ENCODE assay signal across 19 cellular contexts in the genomic region with DNA sequence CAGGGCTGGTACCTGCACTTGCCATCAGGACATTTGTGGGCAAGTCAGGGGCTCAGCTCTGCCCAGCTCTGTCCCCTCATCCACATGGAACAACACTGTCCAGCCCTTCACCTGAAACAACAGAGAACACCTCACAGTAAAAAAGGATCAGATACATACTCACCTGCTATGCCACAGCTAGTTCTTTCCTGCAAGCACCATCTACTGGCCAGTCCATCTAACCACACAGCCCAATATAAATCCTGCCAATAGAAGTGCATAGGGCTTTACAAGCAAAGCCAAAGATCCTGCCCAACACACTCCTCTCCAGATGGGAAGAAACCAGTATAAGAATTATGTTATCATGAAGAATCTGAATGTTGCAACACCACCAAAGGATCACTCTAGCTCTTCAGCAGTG. TPM values are rescaled to one million over a fixed set of nuclear protein-coding genes. Genes with fewer than 3 reads are reported as not detected.
DNase-seq lines count a peak whose midpoint lies in the region; TF ChIP-seq lines count a peak whose summit lies in the region.
"Had no signal": no experiment of that assay in that cellular context is flagged by ENCODE, and none has a peak within 500 bp of the region (broad histone marks: within the 10 kb centered on the region; RNA-seq: fewer than 3 reads in every experiment).

No MANE protein-coding gene starts in this region.

- H3K4me3 ChIP-seq in NB4 (ENCODE audit: low read depth, low read length) (no peak overlapping the region), kidney epithelial cell (ENCODE audit: low read depth, low read length) (no peak overlapping the region)
- H3K4me3 ChIP-seq: ascending aorta, thoracic aorta had no signal

- CTCF ChIA-PET in Calu3 (lab: Charles Lee): interaction anchor here (0.6 kb wide), 1 partner anchor 31 kb away, joined by 3 read pairs; no protein-coding TSS in a partner anchor

- H3K27me3 Mint-ChIP-seq in type B pancreatic cell (no peaks in the 10 kb centered on the region), Calu3 (ENCODE audit: unreplicated experiment) (no peaks in the 10 kb centered on the region)
- H3K27me3 Mint-ChIP-seq: activated CD8-positive, alpha-beta memory T cell treated with anti-CD3 and anti-CD28 coated beads, Interleukin-2, amount 10 ng/mL, durations not matched to agents 7 days and 5 days; IgD-negative memory B cell; T-helper 17 cell had no signal

- TF ChIP-seq POLR2A in NB4 (IDR thresholded peaks at IDR 0.05; ENCODE audit: extremely low read depth, insufficient read length): no peak

- H3K4me3 Mint-ChIP-seq in type B pancreatic cell (no peak overlapping the region), Calu3 (ENCODE audit: low read depth, unreplicated experiment) (no peak overlapping the region)
- H3K4me3 Mint-ChIP-seq: activated CD8-positive, alpha-beta memory T cell treated with anti-CD3 and anti-CD28 coated beads, Interleukin-2, amount 10 ng/mL, durations not matched to agents 7 days and 5 days; CD14-positive monocyte; IgD-negative memory B cell; T-helper 17 cell had no signal

- no peaks in the 10 kb centered on the region for H3K4me1 Mint-ChIP-seq in type B pancreatic cell (ENCODE audit: unreplicated experiment)
- no peaks in the 10 kb centered on the region for H3K4me1 Mint-ChIP-seq in Calu3 (ENCODE audit: low read depth, unreplicated experiment)
- H3K4me1 Mint-ChIP-seq: activated CD8-positive, alpha-beta memory T cell treated with anti-CD3 and anti-CD28 coated beads, Interleukin-2, amount 10 ng/mL, durations not matched to agents 7 days and 5 days; CD14-positive monocyte; IgD-negative memory B cell; T-helper 17 cell had no signal

- H3K9me3 Mint-ChIP-seq in type B pancreatic cell: no peaks in the 10 kb centered on the region
- H3K9me3 Mint-ChIP-seq in Calu3 (ENCODE audit: low read depth, unreplicated experiment): no peaks in the 10 kb centered on the region

- BruUV-seq in Calu3 (replicated peaks; lab: Mats Ljungman, UMichigan): no TSS peak

- in situ Hi-C loops in SK-MEL-5 (cut with HindIII; ENCODE audit: low pct_unique_long_range_greater_than_20kb, low sequenced_read_pairs): no loop called here

- H3K27ac Mint-ChIP-seq in type B pancreatic cell (no peak overlapping the region), Calu3 (ENCODE audit: unreplicated experiment) (no peak overlapping the region)
- H3K27ac Mint-ChIP-seq: activated CD8-positive, alpha-beta memory T cell treated with anti-CD3 and anti-CD28 coated beads, Interleukin-2, amount 10 ng/mL, durations not matched to agents 7 days and 5 days; CD14-positive monocyte; IgD-negative memory B cell; T-helper 17 cell had no signal

- H3K36me3 Mint-ChIP-seq in type B pancreatic cell: no peaks in the 10 kb centered on the region
- no peaks in the 10 kb centered on the region for H3K36me3 Mint-ChIP-seq in Calu3 (ENCODE audit: insufficient read depth, unreplicated experiment)
- H3K36me3 Mint-ChIP-seq: activated CD8-positive, alpha-beta memory T cell treated with anti-CD3 and anti-CD28 coated beads, Interleukin-2, amount 10 ng/mL, durations not matched to agents 7 days and 5 days; CD14-positive monocyte; IgD-negative memory B cell had no signal

- intact Hi-C loops in Calu3 (cut with micrococcal nuclease; ENCODE audit: unreplicated experiment): no loop called here

- DNase-seq in ELF-1 (ENCODE audit: low read depth, low spot score) (peak; percentile 23), NB4 (ENCODE audit: low read depth) (peak; percentile 2), SK-MEL-5 (ENCODE audit: low read depth, low spot score) (peak; percentile 9), kidney epithelial cell (ENCODE audit: low read depth) (no peak), type B pancreatic cell (ENCODE audit: extremely low spot score, unreplicated experiment) (no peak), SKM-1 (lab: John Stamatoyannopoulos, UW; ENCODE audit: unreplicated experiment) (no peak), Calu3 (no peak)
- DNase-seq: activated CD8-positive, alpha-beta memory T cell treated with anti-CD3 and anti-CD28 coated beads, Interleukin-2, amount 10 ng/mL, durations not matched to agents 7 days and 5 days; activated gamma-delta T cell; NCI-H1092 treated with DMSO at 0.1 percent for 48 hours; NCI-H2227 treated with DMSO at 0.1 percent for 48 hours; nucleus accumbens; RPMI8226; stimulated activated CD4-positive, alpha-beta T cell treated with anti-CD3 and anti-CD28 coated beads, Interleukin-4, amount 100 ng/mL, for 24 hours; T-helper 17 cell had no signal

- H3K27me3 ChIP-seq in kidney epithelial cell (ENCODE audit: control insufficient read depth, insufficient read depth, low read length): no peaks in the 10 kb centered on the region
- H3K27me3 ChIP-seq: ascending aorta had no signal

- TF ChIP-seq CTCF in NB4 (IDR thresholded peaks at IDR 0.05; ENCODE audit: low read depth, low read length) (no peak), kidney epithelial cell (IDR thresholded peaks at IDR 0.05; ENCODE audit: insufficient read depth, low read length, poor library complexity, severe bottlenecking) (peak; percentile 5), type B pancreatic cell (conservative IDR thresholded peaks at IDR 0.05) (no peak), Calu3 (IDR thresholded peaks at IDR 0.05; ENCODE audit: unreplicated experiment) (no peak)

- H3K36me3 ChIP-seq in kidney epithelial cell (ENCODE audit: control insufficient read depth, insufficient read depth, low read length): no peaks in the 10 kb centered on the region
- H3K36me3 ChIP-seq: ascending aorta, thoracic aorta had no signal

RNA-seq across cellular contexts. Expression of gene GALNT13, which starts 52.2 kb away (rescaled TPM):
- 0.21 TPM in 1 of 2 replicates, not detected in the other for total RNA-seq in SK-MEL-5 (2014; rRNA removed; shearing (Covaris generic))
- 0.06 and 0.11 TPM in 2 replicates for polyA plus RNA-seq in SK-MEL-5 (2015; cell fraction: cytosol; rRNA removed)
- polyA plus RNA-seq in SK-MEL-5 (2015; cell fraction: nucleus; rRNA removed): 0.70 TPM in 1 of 2 replicates, not detected in the other
- 0.46 and 0.75 TPM in 2 replicates for total RNA-seq in kidney epithelial cell
- total RNA-seq in type B pancreatic cell (ENCODE audit: low replicate concordance): 5.9 and 11.2 TPM in 2 replicates
- not detected in 2 replicates for total RNA-seq in Calu3 (2022)
- total RNA-seq: activated CD8-positive, alpha-beta memory T cell treated with anti-CD3 and anti-CD28 coated beads, Interleukin-2, amount 10 ng/mL, durations not matched to agents 7 days and 5 days; ascending aorta; T-helper 17 cell had no signal
- polyA plus RNA-seq: CD14-positive monocyte, IgD-negative memory B cell had no signal

Comparison
In these comparisons a context has a peak if more than half of its experiments do, and no peak if none do; other contexts are left out.
1. DNase-seq: peak in ELF-1 (single experiment), NB4 (single experiment) and SK-MEL-5 (single experiment); none in kidney epithelial cell (single experiment), type B pancreatic cell (single experiment), SKM-1 (single experiment) and Calu3 (single experiment).